ENCODE assay signal across 1 cellular context in genomic region chr9:19230356-19231125, GRCh38.
TF ChIP-seq lines count a peak whose summit lies in the region.

TSS of gene DENND4C (plus strand) at chr9:19230693. CDS start at chr9:19276175, 45,482 bp downstream.

TF ChIP-seq in GM12878, 131 proteins besides CTCF, POLR2A, EP300 and RAD21 (continued from another document and continues in another):
- TF ChIP-seq YBX1 (IDR thresholded peaks at IDR 0.05) = no peak
- TF ChIP-seq TAF1 (IDR thresholded peaks at IDR 0.05; ENCODE audit: borderline replicate concordance, low read depth, low read length) = 0 out of 2 replicates have a peak, but pooled peaks have one; percentile 37
- TF ChIP-seq IRF4 (IDR thresholded peaks at IDR 0.05; ENCODE audit: low read depth, low read length) = peak; percentile 62
- TF ChIP-seq POLR2AphosphoS2 (IDR thresholded peaks at IDR 0.05; ENCODE audit: low read depth, low read length) = 0 out of 2 replicates have a peak, but pooled peaks have one; percentile 51
- TF ChIP-seq SP1 (IDR thresholded peaks at IDR 0.05; ENCODE audit: low read depth, low read length) = peak; percentile 40
- peak; percentile 39 for TF ChIP-seq RELA (IDR thresholded peaks at IDR 0.05; ENCODE audit: borderline replicate concordance, partially characterized antibody)
- TF ChIP-seq SREBF2 (IDR thresholded peaks at IDR 0.05; ENCODE audit: low read length) = no peak
- TF ChIP-seq TCF12 (IDR thresholded peaks at IDR 0.05; ENCODE audit: low read depth, low read length) = peak; percentile 81
- TF ChIP-seq POU2F2 (IDR thresholded peaks at IDR 0.05; ENCODE audit: borderline replicate concordance, low read depth, low read length) = peak; percentile 60; the same call in 2 of the 3 replicates
- no peak for TF ChIP-seq ZNF274 (IDR thresholded peaks at IDR 0.05; ENCODE audit: insufficient read depth, insufficient read length)
- TF ChIP-seq MEF2A (IDR thresholded peaks at IDR 0.05; ENCODE audit: insufficient read depth, low read depth, low read length) = peak; percentile 68; the same call in 1 of the 2 replicates
- no peak for TF ChIP-seq NR2C1 (IDR thresholded peaks at IDR 0.05)
- TF ChIP-seq, protein P1, sequence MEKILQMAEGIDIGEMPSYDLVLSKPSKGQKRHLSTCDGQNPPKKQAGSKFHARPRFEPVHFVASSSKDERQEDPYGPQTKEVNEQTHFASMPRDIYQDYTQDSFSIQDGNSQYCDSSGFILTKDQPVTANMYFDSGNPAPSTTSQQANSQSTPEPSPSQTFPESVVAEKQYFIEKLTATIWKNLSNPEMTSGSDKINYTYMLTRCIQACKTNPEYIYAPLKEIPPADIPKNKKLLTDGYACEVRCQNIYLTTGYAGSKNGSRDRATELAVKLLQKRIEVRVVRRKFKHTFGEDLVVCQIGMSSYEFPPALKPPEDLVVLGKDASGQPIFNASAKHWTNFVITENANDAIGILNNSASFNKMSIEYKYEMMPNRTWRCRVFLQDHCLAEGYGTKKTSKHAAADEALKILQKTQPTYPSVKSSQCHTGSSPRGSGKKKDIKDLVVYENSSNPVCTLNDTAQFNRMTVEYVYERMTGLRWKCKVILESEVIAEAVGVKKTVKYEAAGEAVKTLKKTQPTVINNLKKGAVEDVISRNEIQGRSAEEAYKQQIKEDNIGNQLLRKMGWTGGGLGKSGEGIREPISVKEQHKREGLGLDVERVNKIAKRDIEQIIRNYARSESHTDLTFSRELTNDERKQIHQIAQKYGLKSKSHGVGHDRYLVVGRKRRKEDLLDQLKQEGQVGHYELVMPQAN (conservative IDR thresholded peaks at IDR 0.05) = peak; percentile 84
- TF ChIP-seq NR2C2 (IDR thresholded peaks at IDR 0.05; ENCODE audit: borderline replicate concordance, control insufficient read depth, insufficient read length, low read depth) = no peak
- peak; percentile 86 for TF ChIP-seq ZNF217 (IDR thresholded peaks at IDR 0.05)
- TF ChIP-seq JUNB (IDR thresholded peaks at IDR 0.05) = no peak
- no peak for TF ChIP-seq ELK1 (IDR thresholded peaks at IDR 0.05; ENCODE audit: low read depth, low read length)
- TF ChIP-seq EZH2 (IDR thresholded peaks at IDR 0.05; ENCODE audit: borderline replicate concordance, control insufficient read depth, low read depth, low read length) = no peak
- no peak for TF ChIP-seq HDGF (IDR thresholded peaks at IDR 0.05)
- TF ChIP-seq ZNF384 (IDR thresholded peaks at IDR 0.05; ENCODE audit: borderline replicate concordance, low read depth, low read length) = no peak
- TF ChIP-seq FOXM1 (IDR thresholded peaks at IDR 0.05; ENCODE audit: low read depth, low read length) = 0 out of 2 replicates have a peak, but pooled peaks have one; percentile 20
- 0 out of 2 replicates have a peak, but pooled peaks have one; percentile 21 for TF ChIP-seq RELB (IDR thresholded peaks at IDR 0.05; ENCODE audit: low read depth)
- 0 out of 2 replicates have a peak, but pooled peaks have one; percentile 46 for TF ChIP-seq ZNF592 (IDR thresholded peaks at IDR 0.05)
- no peak for TF ChIP-seq CEBPZ (IDR thresholded peaks at IDR 0.05; ENCODE audit: low read depth, low read length)
- no peak for TF ChIP-seq SMAD1 (IDR thresholded peaks at IDR 0.05; ENCODE audit: low read depth, partially characterized antibody)
- peak; percentile 79 for TF ChIP-seq ZSCAN29 (IDR thresholded peaks at IDR 0.05)
- TF ChIP-seq, protein P2, sequence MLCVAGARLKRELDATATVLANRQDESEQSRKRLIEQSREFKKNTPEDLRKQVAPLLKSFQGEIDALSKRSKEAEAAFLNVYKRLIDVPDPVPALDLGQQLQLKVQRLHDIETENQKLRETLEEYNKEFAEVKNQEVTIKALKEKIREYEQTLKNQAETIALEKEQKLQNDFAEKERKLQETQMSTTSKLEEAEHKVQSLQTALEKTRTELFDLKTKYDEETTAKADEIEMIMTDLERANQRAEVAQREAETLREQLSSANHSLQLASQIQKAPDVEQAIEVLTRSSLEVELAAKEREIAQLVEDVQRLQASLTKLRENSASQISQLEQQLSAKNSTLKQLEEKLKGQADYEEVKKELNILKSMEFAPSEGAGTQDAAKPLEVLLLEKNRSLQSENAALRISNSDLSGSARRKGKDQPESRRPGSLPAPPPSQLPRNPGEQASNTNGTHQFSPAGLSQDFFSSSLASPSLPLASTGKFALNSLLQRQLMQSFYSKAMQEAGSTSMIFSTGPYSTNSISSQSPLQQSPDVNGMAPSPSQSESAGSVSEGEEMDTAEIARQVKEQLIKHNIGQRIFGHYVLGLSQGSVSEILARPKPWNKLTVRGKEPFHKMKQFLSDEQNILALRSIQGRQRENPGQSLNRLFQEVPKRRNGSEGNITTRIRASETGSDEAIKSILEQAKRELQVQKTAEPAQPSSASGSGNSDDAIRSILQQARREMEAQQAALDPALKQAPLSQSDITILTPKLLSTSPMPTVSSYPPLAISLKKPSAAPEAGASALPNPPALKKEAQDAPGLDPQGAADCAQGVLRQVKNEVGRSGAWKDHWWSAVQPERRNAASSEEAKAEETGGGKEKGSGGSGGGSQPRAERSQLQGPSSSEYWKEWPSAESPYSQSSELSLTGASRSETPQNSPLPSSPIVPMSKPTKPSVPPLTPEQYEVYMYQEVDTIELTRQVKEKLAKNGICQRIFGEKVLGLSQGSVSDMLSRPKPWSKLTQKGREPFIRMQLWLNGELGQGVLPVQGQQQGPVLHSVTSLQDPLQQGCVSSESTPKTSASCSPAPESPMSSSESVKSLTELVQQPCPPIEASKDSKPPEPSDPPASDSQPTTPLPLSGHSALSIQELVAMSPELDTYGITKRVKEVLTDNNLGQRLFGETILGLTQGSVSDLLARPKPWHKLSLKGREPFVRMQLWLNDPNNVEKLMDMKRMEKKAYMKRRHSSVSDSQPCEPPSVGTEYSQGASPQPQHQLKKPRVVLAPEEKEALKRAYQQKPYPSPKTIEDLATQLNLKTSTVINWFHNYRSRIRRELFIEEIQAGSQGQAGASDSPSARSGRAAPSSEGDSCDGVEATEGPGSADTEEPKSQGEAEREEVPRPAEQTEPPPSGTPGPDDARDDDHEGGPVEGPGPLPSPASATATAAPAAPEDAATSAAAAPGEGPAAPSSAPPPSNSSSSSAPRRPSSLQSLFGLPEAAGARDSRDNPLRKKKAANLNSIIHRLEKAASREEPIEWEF (IDR thresholded peaks at IDR 0.05; ENCODE audit: insufficient replicate concordance, low read depth, low read length) = no peak
- peak; percentile 78; the same call in 1 of the 2 replicates for TF ChIP-seq RB1 (IDR thresholded peaks at IDR 0.05; ENCODE audit: borderline replicate concordance)
- TF ChIP-seq PRDM15 (CRISPR knock-in tag; IDR thresholded peaks at IDR 0.05) = no peak
- peak; percentile 94 for TF ChIP-seq SPI1 (IDR thresholded peaks at IDR 0.05; ENCODE audit: borderline replicate concordance, insufficient read depth, low read depth, low read length)
- TF ChIP-seq MAX (IDR thresholded peaks at IDR 0.05; ENCODE audit: low read depth, low read length) = peak; percentile 54
- no peak for TF ChIP-seq MTA3 (IDR thresholded peaks at IDR 0.05; ENCODE audit: borderline replicate concordance, low read length)
- TF ChIP-seq RAD51 (IDR thresholded peaks at IDR 0.05) = no peak
- peak in 1 of 2 experiments; percentile 98; a peak in 2 of 3 replicates for TF ChIP-seq EGR1 (IDR thresholded peaks at IDR 0.05; ENCODE audit: borderline replicate concordance in 1 of 2, low read depth in 2 of 2, low read length in 2 of 2)
- peak; percentile 58; the same call in 1 of the 2 replicates for TF ChIP-seq MXI1 (IDR thresholded peaks at IDR 0.05; ENCODE audit: low read depth, low read length)
- peak; percentile 97 for TF ChIP-seq DPF2 (IDR thresholded peaks at IDR 0.05)
- TF ChIP-seq WRNIP1 (IDR thresholded peaks at IDR 0.05; ENCODE audit: borderline replicate concordance, low read depth, low read length) = no peak
